ENCODE assay signal across 17 cellular contexts in genomic region chr6:162029873-162030576, GRCh38.
"Had no signal": no experiment of that assay in that cellular context is flagged by ENCODE, and none has a peak within 500 bp of the region (broad histone marks: within the 10 kb centered on the region; RNA-seq: fewer than 3 reads in every experiment).

No MANE protein-coding gene starts in this region.

- H3K36me3 ChIP-seq: adrenal gland, SJCRH30, upper lobe of left lung had no signal

- H3K27me3 ChIP-seq: adrenal gland, SJCRH30, upper lobe of left lung had no signal

- H3K4me3 ChIP-seq: adrenal gland, SJCRH30, upper lobe of left lung had no signal

- ATAC-seq: esophagus mucosa; left ventricle myocardium superior; naive thymus-derived CD8-positive, alpha-beta T cell had no signal

- DNase-seq: activated CD4-positive, CD25-positive, alpha-beta regulatory T cell treated with anti-CD3 and anti-CD28 coated beads, Interleukin-2, amount 50 U/mL, for 72 hours; activated T-cell treated with anti-CD3 and anti-CD28 coated beads, Interleukin-2, amount 50 U/mL, for 4 hours; adrenal gland; caudate nucleus; hypothalamus; left ventricle myocardium superior; naive thymus-derived CD8-positive, alpha-beta T cell; nucleus accumbens; posterior cingulate gyrus; retina; SJCRH30; stimulated activated CD4-positive, alpha-beta T cell treated with anti-CD3 and anti-CD28 coated beads, Interleukin-4, amount 100 ng/mL, for 24 hours; T1000; upper lobe of left lung had no signal

- FAIRE-seq: colon, endometrium had no signal
